1 cellular context compared by ENCODE assay signal in genomic region chr17:63946440-63947363, GRCh38.
TF ChIP-seq lines count a peak whose summit lies in the region.

No MANE protein-coding gene starts in this region.

TF ChIP-seq in HepG2, 621 proteins besides CTCF, POLR2A, EP300 and RAD21 (continued from another document):
- no peak for TF ChIP-seq ZNF646 (CRISPR knock-in tag; IDR thresholded peaks at IDR 0.05)
- no peak for TF ChIP-seq GATA4 (IDR thresholded peaks at IDR 0.05; ENCODE audit: borderline replicate concordance, low read depth)
- no peak for TF ChIP-seq STAT6 (CRISPR knock-in tag; IDR thresholded peaks at IDR 0.05; ENCODE audit: borderline replicate concordance)
- no peak for TF ChIP-seq SP1 (IDR thresholded peaks at IDR 0.05)
- TF ChIP-seq SP1 (CRISPR knock-in tag; IDR thresholded peaks at IDR 0.05), result no peak
- TF ChIP-seq ZNF275 (CRISPR knock-in tag; IDR thresholded peaks at IDR 0.05; ENCODE audit: borderline replicate concordance), result 0 out of 2 replicates have a peak, but pooled peaks have one; percentile 43
- TF ChIP-seq ZNF263 (CRISPR knock-in tag; IDR thresholded peaks at IDR 0.05), result peak; percentile 58; the same call in 1 of the 2 replicates
- 0 out of 2 replicates have a peak, but pooled peaks have one; percentile 26 for TF ChIP-seq ZNF362 (CRISPR knock-in tag; IDR thresholded peaks at IDR 0.05; ENCODE audit: borderline replicate concordance)
- no peak for TF ChIP-seq MAFF (IDR thresholded peaks at IDR 0.05; ENCODE audit: low read depth, low read length)
- no peak for TF ChIP-seq ZNF24 (IDR thresholded peaks at IDR 0.05)
- peak; percentile 72; the same call in 1 of the 2 replicates for TF ChIP-seq ZBTB20 (CRISPR knock-in tag; IDR thresholded peaks at IDR 0.05; ENCODE audit: borderline replicate concordance, low read depth)
- TF ChIP-seq CEBPB (IDR thresholded peaks at IDR 0.05; ENCODE audit: borderline replicate concordance, low read depth, low read length), result no peak
- no peak for TF ChIP-seq TCF12 (IDR thresholded peaks at IDR 0.05)
- no peak for TF ChIP-seq TCF12 (CRISPR knock-in tag; IDR thresholded peaks at IDR 0.05)
- no peak for TF ChIP-seq TFDP1 (CRISPR knock-in tag; IDR thresholded peaks at IDR 0.05; ENCODE audit: borderline replicate concordance)
- TF ChIP-seq EHMT2 (IDR thresholded peaks at IDR 0.05; ENCODE audit: borderline replicate concordance, low read depth, low read length), result no peak
- TF ChIP-seq BCLAF1 (IDR thresholded peaks at IDR 0.05), result no peak
- no peak for TF ChIP-seq LCORL (IDR thresholded peaks at IDR 0.05)
- TF ChIP-seq LCORL (CRISPR knock-in tag; IDR thresholded peaks at IDR 0.05), result peak; percentile 77; the same call in 1 of the 2 replicates
- no peak for TF ChIP-seq THAP11 (CRISPR knock-in tag; IDR thresholded peaks at IDR 0.05)
- TF ChIP-seq ZNF891 (CRISPR knock-in tag; IDR thresholded peaks at IDR 0.05), result no peak
- TF ChIP-seq SIX4 (CRISPR knock-in tag; IDR thresholded peaks at IDR 0.05), result no peak
- TF ChIP-seq XRCC5 (optimal IDR thresholded peaks at IDR 0.05; ENCODE audit: low read length), result no peak
- no peak for TF ChIP-seq ATRX (CRISPR knock-in tag; IDR thresholded peaks at IDR 0.05; ENCODE audit: borderline replicate concordance)
- no peak for TF ChIP-seq NCOA2 (CRISPR knock-in tag; IDR thresholded peaks at IDR 0.05)
- TF ChIP-seq ZNF431 (CRISPR knock-in tag; IDR thresholded peaks at IDR 0.05; ENCODE audit: borderline replicate concordance, low read depth), result no peak
